ENCODE assay signal across 5 cellular contexts in the genomic region with DNA sequence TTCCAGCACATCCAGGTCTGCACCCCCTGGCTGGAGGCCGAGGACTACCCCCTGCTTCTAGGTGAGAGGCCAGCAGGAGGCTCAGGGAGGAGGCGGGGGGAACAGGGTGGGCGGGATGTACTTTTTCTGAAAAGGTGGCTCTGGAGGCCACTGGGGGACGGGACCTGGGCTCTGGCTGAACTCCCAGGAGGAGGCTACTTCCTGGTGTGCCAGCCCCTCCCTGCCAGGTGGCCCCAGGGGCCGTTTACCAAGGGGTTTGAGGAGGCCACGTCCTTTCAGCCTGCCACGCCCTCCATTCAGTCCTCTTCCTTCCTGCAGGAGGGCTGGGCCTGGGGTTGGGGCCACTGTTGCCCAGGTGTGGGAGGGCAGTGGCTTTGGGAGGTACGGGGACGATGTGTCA. TPM values are rescaled to one million over a fixed set of nuclear protein-coding genes. Genes with fewer than 3 reads are reported as not detected.
"Had no signal": no experiment of that assay in that cellular context is flagged by ENCODE, and none has a peak within 500 bp of the region (broad histone marks: within the 10 kb centered on the region; RNA-seq: fewer than 3 reads in every experiment).

No MANE protein-coding gene starts in this region.

RNA-seq across cellular contexts. Expression of gene C16orf89, which starts 15.2 kb away (rescaled TPM):
- total RNA-seq: LHCN-M2, MCF 10A, NCI-H460, OCI-LY7, SJSA1 had no signal
